Comparison of ENCODE assay signal across 23 cellular contexts in genomic region chr13:74248477-74248876, GRCh38.
A peak's percentile ranks its signal among the peaks of the same experiment; 100 is the strongest.
DNase-seq lines count a peak whose midpoint lies in the region; ATAC-seq and TF ChIP-seq lines count a peak whose summit lies in the region.
"Had no signal": no experiment of that assay in that cellular context is flagged by ENCODE, and none has a peak within 500 bp of the region (broad histone marks: within the 10 kb centered on the region; RNA-seq: fewer than 3 reads in every experiment).

No MANE protein-coding gene starts in this region.

- H3K4me1 Mint-ChIP-seq in activated CD8-positive, alpha-beta T cell treated with anti-CD3 and anti-CD28 coated beads for 36 hours (ENCODE audit: low read depth) = peaks cover 88% of the 10 kb centered on the region
- H3K4me1 Mint-ChIP-seq in activated CD8-positive, alpha-beta T cell treated with anti-CD3 and anti-CD28 coated beads, Interleukin-2, amount 10 ng/mL, durations not matched to agents 7 days and 5 days (ENCODE audit: low read depth) = peaks cover 74% of the 10 kb centered on the region
- peaks cover 94 to 99% (median 99%) of the 10 kb centered on the region in 3 donors for H3K4me1 Mint-ChIP-seq in CD8-positive, alpha-beta memory T cell
- H3K4me1 Mint-ChIP-seq in activated naive CD8-positive, alpha-beta T cell treated with anti-CD3 and anti-CD28 coated beads for 36 hours = peaks cover 85% of the 10 kb centered on the region

- intact Hi-C loops in activated CD8-positive, alpha-beta T cell treated with anti-CD3 and anti-CD28 coated beads for 36 hours (cut with micrococcal nuclease) = loop anchor here (5.0 to 10.0 kb wide), 2 partner anchors 34 to 1074 kb away; no protein-coding TSS in a partner anchor
- intact Hi-C loops in mucosa of descending colon (cut with DNase I, micrococcal nuclease) = no loop called here

- no peak overlapping the region for H3K4me3 ChIP-seq in CD8-positive, alpha-beta memory T cell (ENCODE audit: low read length)
- H3K4me3 ChIP-seq in mucosa of descending colon = no peak overlapping the region
- H3K4me3 ChIP-seq: GM12878, SK-N-MC had no signal

- no peak overlapping the region for H3K4me3 Mint-ChIP-seq in activated CD8-positive, alpha-beta T cell treated with anti-CD3 and anti-CD28 coated beads for 36 hours
- no peak overlapping the region for H3K4me3 Mint-ChIP-seq in activated CD8-positive, alpha-beta T cell treated with anti-CD3 and anti-CD28 coated beads, Interleukin-2, amount 10 ng/mL, durations not matched to agents 7 days and 5 days
- peak overlapping the region in 5 of 7 donors; percentile 8 to 74 (median 36) for H3K4me3 Mint-ChIP-seq in CD8-positive, alpha-beta memory T cell
- no peak overlapping the region for H3K4me3 Mint-ChIP-seq in activated naive CD8-positive, alpha-beta T cell treated with anti-CD3 and anti-CD28 coated beads for 36 hours

- no peak for DNase-seq in activated CD8-positive, alpha-beta T cell treated with anti-CD3 and anti-CD28 coated beads for 36 hours
- no peak for DNase-seq in activated CD8-positive, alpha-beta T cell treated with anti-CD3 and anti-CD28 coated beads, Interleukin-2, amount 10 ng/mL, durations not matched to agents 7 days and 5 days
- no peak for DNase-seq in CD8-positive, alpha-beta memory T cell
- DNase-seq in activated naive CD8-positive, alpha-beta T cell treated with anti-CD3 and anti-CD28 coated beads for 36 hours = no peak
- DNase-seq in mucosa of descending colon (no peak), NCI-H2029 treated with DMSO at 0.1 percent for 48 hours (lab: John Stamatoyannopoulos, UW) (no peak)
- DNase-seq: DMS 273 treated with DMSO at 0.1 percent for 48 hours, DMS79, EL, GDM1, Karpas-422, NCI-H1105, NCI-H1436 treated with DMSO at 0.1 percent for 48 hours, NCI-H187 treated with DMSO at 0.1 percent for 48 hours, NCI-H2107, NCI-H524 treated with DMSO at 0.1 percent for 48 hours, NCI-H774, SIG-M5 had no signal

- H3K27ac Mint-ChIP-seq in activated CD8-positive, alpha-beta T cell treated with anti-CD3 and anti-CD28 coated beads for 36 hours = peak overlapping the region; percentile 2
- no peak overlapping the region for H3K27ac Mint-ChIP-seq in activated CD8-positive, alpha-beta T cell treated with anti-CD3 and anti-CD28 coated beads, Interleukin-2, amount 10 ng/mL, durations not matched to agents 7 days and 5 days
- peak overlapping the region; percentile 62 to 87 (median 70) for H3K27ac Mint-ChIP-seq in CD8-positive, alpha-beta memory T cell
- H3K27ac Mint-ChIP-seq in activated naive CD8-positive, alpha-beta T cell treated with anti-CD3 and anti-CD28 coated beads for 36 hours = peak overlapping the region; percentile 25

- H3K4me1 ChIP-seq in CD8-positive, alpha-beta memory T cell (ENCODE audit: insufficient read depth, low read length) = peaks cover 89% of the 10 kb centered on the region
- H3K4me1 ChIP-seq in mucosa of descending colon (ENCODE audit: low read depth) = no peaks in the 10 kb centered on the region

- H3K27ac ChIP-seq in CD8-positive, alpha-beta memory T cell (ENCODE audit: low read depth, low read length) = no peak overlapping the region
- H3K27ac ChIP-seq: SK-N-MC had no signal

- no peaks in the 10 kb centered on the region for H3K9me3 ChIP-seq in CD8-positive, alpha-beta memory T cell (ENCODE audit: low read length)
- no peaks in the 10 kb centered on the region for H3K9me3 ChIP-seq in mucosa of descending colon

- H3K36me3 ChIP-seq in CD8-positive, alpha-beta memory T cell (ENCODE audit: insufficient read depth, low read length) = no peaks in the 10 kb centered on the region
- H3K36me3 ChIP-seq in mucosa of descending colon (ENCODE audit: low read depth) = no peaks in the 10 kb centered on the region

- H3K9me3 Mint-ChIP-seq in activated CD8-positive, alpha-beta T cell treated with anti-CD3 and anti-CD28 coated beads for 36 hours = no peaks in the 10 kb centered on the region
- no peaks in the 10 kb centered on the region for H3K9me3 Mint-ChIP-seq in activated CD8-positive, alpha-beta T cell treated with anti-CD3 and anti-CD28 coated beads, Interleukin-2, amount 10 ng/mL, durations not matched to agents 7 days and 5 days (ENCODE audit: insufficient read depth)
- no peaks in the 10 kb centered on the region for H3K9me3 Mint-ChIP-seq in CD8-positive, alpha-beta memory T cell
- H3K9me3 Mint-ChIP-seq in activated naive CD8-positive, alpha-beta T cell treated with anti-CD3 and anti-CD28 coated beads for 36 hours = peaks cover 9% of the 10 kb centered on the region

- H3K36me3 Mint-ChIP-seq in activated CD8-positive, alpha-beta T cell treated with anti-CD3 and anti-CD28 coated beads for 36 hours (ENCODE audit: low read depth) = peaks cover 9% of the 10 kb centered on the region
- H3K36me3 Mint-ChIP-seq in activated CD8-positive, alpha-beta T cell treated with anti-CD3 and anti-CD28 coated beads, Interleukin-2, amount 10 ng/mL, durations not matched to agents 7 days and 5 days (ENCODE audit: low read depth) = peaks cover 18% of the 10 kb centered on the region
- peaks cover 10 to 20% (median 12%) of the 10 kb centered on the region in 3 donors for H3K36me3 Mint-ChIP-seq in CD8-positive, alpha-beta memory T cell
- H3K36me3 Mint-ChIP-seq in activated naive CD8-positive, alpha-beta T cell treated with anti-CD3 and anti-CD28 coated beads for 36 hours = peaks cover 9% of the 10 kb centered on the region

- no peaks in the 10 kb centered on the region for H3K27me3 Mint-ChIP-seq in activated CD8-positive, alpha-beta T cell treated with anti-CD3 and anti-CD28 coated beads for 36 hours
- no peaks in the 10 kb centered on the region for H3K27me3 Mint-ChIP-seq in activated CD8-positive, alpha-beta T cell treated with anti-CD3 and anti-CD28 coated beads, Interleukin-2, amount 10 ng/mL, durations not matched to agents 7 days and 5 days (ENCODE audit: low read depth)
- H3K27me3 Mint-ChIP-seq in CD8-positive, alpha-beta memory T cell = no peaks in the 10 kb centered on the region
- H3K27me3 Mint-ChIP-seq in activated naive CD8-positive, alpha-beta T cell treated with anti-CD3 and anti-CD28 coated beads for 36 hours = no peaks in the 10 kb centered on the region

- no peak for ATAC-seq in activated CD8-positive, alpha-beta T cell treated with anti-CD3 and anti-CD28 coated beads for 36 hours
- no peak for ATAC-seq in activated CD8-positive, alpha-beta T cell treated with anti-CD3 and anti-CD28 coated beads, Interleukin-2, amount 10 ng/mL, durations not matched to agents 7 days and 5 days
- ATAC-seq in mucosa of descending colon (peak; percentile 26), GM18907 (IDR thresholded peaks at IDR 0.05; ENCODE audit: unreplicated experiment) (no peak), GM21528 (IDR thresholded peaks at IDR 0.05; ENCODE audit: low FRiP score, unreplicated experiment) (no peak)
- ATAC-seq: GM12878, HepG2 had no signal

- no peak for TF ChIP-seq CTCF in activated CD8-positive, alpha-beta T cell treated with anti-CD3 and anti-CD28 coated beads for 36 hours (IDR thresholded peaks at IDR 0.05)
- no peak for TF ChIP-seq CTCF in mucosa of descending colon (IDR thresholded peaks at IDR 0.05)

- CTCF ChIA-PET in activated CD8-positive, alpha-beta T cell treated with anti-CD3 and anti-CD28 coated beads for 36 hours (lab: Charles Lee) = interaction anchor here (1.0 to 3.2 kb wide), 2 partner anchors 38 to 208 kb away, joined by 3 to 21 read pairs; no protein-coding TSS in a partner anchor
- CTCF ChIA-PET in activated CD8-positive, alpha-beta T cell treated with anti-CD3 and anti-CD28 coated beads, Interleukin-2, amount 10 ng/mL, durations not matched to agents 7 days and 5 days (lab: Charles Lee) = interaction anchor here (0.9 to 16.1 kb wide), 2 partner anchors 38 to 119 kb away, joined by 3 to 114 read pairs; no protein-coding TSS in a partner anchor
- CTCF ChIA-PET in CD8-positive, alpha-beta memory T cell (lab: Charles Lee) = interaction anchor here (0.7 to 3.9 kb wide), 5 partner anchors 8 to 39 kb away, joined by 3 to 25 read pairs (median 3); no protein-coding TSS in a partner anchor

- H3K27me3 ChIP-seq in CD8-positive, alpha-beta memory T cell (ENCODE audit: insufficient read depth, low read length, poor library complexity, severe bottlenecking) = no peaks in the 10 kb centered on the region

- POLR2A ChIA-PET in activated CD8-positive, alpha-beta T cell treated with anti-CD3 and anti-CD28 coated beads for 36 hours (lab: Charles Lee) = interaction anchor here (0.9 to 1.8 kb wide), 7 partner anchors 9 to 116 kb away, joined by 3 to 6 read pairs (median 4); no protein-coding TSS in a partner anchor
- POLR2A ChIA-PET in activated CD8-positive, alpha-beta T cell treated with anti-CD3 and anti-CD28 coated beads, Interleukin-2, amount 10 ng/mL, durations not matched to agents 7 days and 5 days (lab: Charles Lee) = interaction anchor here (0.7 to 1.2 kb wide), 3 partner anchors 19 to 1025 kb away, joined by 3 to 5 read pairs (median 3); partner anchors contain the start of gene KLF12
- POLR2A ChIA-PET in CD8-positive, alpha-beta memory T cell (lab: Charles Lee) = interaction anchor here (0.7 to 1.7 kb wide), 4 partner anchors 16 to 118 kb away, joined by 3 to 8 read pairs (median 4); no protein-coding TSS in a partner anchor

Comparison
In these comparisons a context has a peak if more than half of its experiments do, and no peak if none do; other contexts are left out.
1. H3K4me3 Mint-ChIP-seq: peak in CD8-positive, alpha-beta memory T cell (5 of 7); none in activated CD8-positive, alpha-beta T cell treated with anti-CD3 and anti-CD28 coated beads for 36 hours (single experiment), activated CD8-positive, alpha-beta T cell treated with anti-CD3 and anti-CD28 coated beads, Interleukin-2, amount 10 ng/mL, durations not matched to agents 7 days and 5 days (single experiment) and activated naive CD8-positive, alpha-beta T cell treated with anti-CD3 and anti-CD28 coated beads for 36 hours (single experiment).